ENCODE assay signal across 29 cellular contexts in the genomic region with DNA sequence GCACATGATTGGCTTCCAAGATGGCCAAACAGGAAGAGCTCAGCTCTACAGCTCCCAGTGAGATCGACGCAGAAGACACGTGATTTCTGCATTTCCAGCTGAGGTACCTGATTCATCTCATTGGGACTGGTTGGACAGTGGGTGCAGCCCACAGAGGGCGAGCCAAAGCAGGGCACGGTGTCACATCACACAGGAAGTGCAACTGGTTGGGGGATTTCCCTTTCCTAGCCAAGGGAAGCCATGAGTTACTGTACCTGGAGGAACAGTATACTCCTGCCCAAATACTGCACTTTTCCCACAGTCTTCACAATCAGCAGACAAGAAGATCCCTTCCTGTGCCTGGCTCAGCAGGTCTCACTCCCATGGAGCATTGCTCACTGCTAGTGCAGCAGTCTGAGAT.
"Had no signal": no experiment of that assay in that cellular context is flagged by ENCODE, and none has a peak within 500 bp of the region (broad histone marks: within the 10 kb centered on the region; RNA-seq: fewer than 3 reads in every experiment).

No MANE protein-coding gene starts in this region.

- FAIRE-seq: endothelial cell of umbilical vein, islet of Langerhans had no signal

- H3K9me3 ChIP-seq: gastroesophageal sphincter, prostate gland, right atrium auricular region, testis, uterus had no signal

- DNase-seq: dermis blood vessel endothelial cell; effector memory CD4-positive, alpha-beta T cell; foreskin keratinocyte; heart right ventricle; hippocampal formation; left cardiac atrium; left lung; mesendoderm; midbrain; naive thymus-derived CD4-positive, alpha-beta T cell; nucleus accumbens; stimulated activated CD4-positive, alpha-beta T cell treated with anti-CD3 and anti-CD28 coated beads, Interleukin-4, amount 100 ng/mL, for 4 hours; stimulated activated naive CD8-positive, alpha-beta T cell treated with anti-CD3 and anti-CD28 coated beads, Interleukin-15, Interleukin-2, amounts not matched to agents 100 U/mL and 50 U/mL, for 24 hours; substantia nigra; testis; upper lobe of left lung; uterus had no signal

- H3K27me3 ChIP-seq: esophagus muscularis mucosa, foreskin keratinocyte, gastroesophageal sphincter, heart right ventricle, left lung, right atrium auricular region, testis, tibial nerve, upper lobe of left lung, uterus had no signal

- H3K27ac ChIP-seq: coronary artery, esophagus muscularis mucosa, foreskin keratinocyte, gastroesophageal sphincter, heart right ventricle, left lung, prostate gland, right atrium auricular region, testis, tibial nerve, upper lobe of left lung, uterus had no signal

- H3K27me3 Mint-ChIP-seq: stimulated activated memory B cell treated with anti-CD40 and anti-IgM and Interleukin-4, amounts not matched to agents 10 μg/mL and 1 μg/mL and 100 μg/mL, for 72 hours had no signal

- H3K4me1 Mint-ChIP-seq: naive thymus-derived CD4-positive, alpha-beta T cell; nephron had no signal

- H3K4me1 ChIP-seq: esophagus muscularis mucosa, foreskin keratinocyte, gastroesophageal sphincter, heart right ventricle, left lung, prostate gland, right atrium auricular region, testis, tibial nerve, upper lobe of left lung, uterus had no signal

- H3K4me3 Mint-ChIP-seq: naive thymus-derived CD4-positive, alpha-beta T cell; nephron; stimulated activated memory B cell treated with anti-CD40 and anti-IgM and Interleukin-4, amounts not matched to agents 10 μg/mL and 1 μg/mL and 100 μg/mL, for 72 hours had no signal

- ATAC-seq: foreskin keratinocyte; gastroesophageal sphincter; heart right ventricle; left cardiac atrium; left lung; naive thymus-derived CD4-positive, alpha-beta T cell; sciatic nerve; stimulated activated memory B cell treated with anti-CD40 and anti-IgM and Interleukin-4, amounts not matched to agents 10 μg/mL and 1 μg/mL and 100 μg/mL, for 72 hours; stimulated activated naive CD8-positive, alpha-beta T cell treated with anti-CD3 and anti-CD28 coated beads, Interleukin-15, Interleukin-2, amounts not matched to agents 100 U/mL and 50 U/mL, for 24 hours had no signal

- H3K4me3 ChIP-seq: coronary artery, esophagus muscularis mucosa, gastroesophageal sphincter, heart right ventricle, left lung, prostate gland, right atrium auricular region, smooth muscle cell, testis, tibial nerve, upper lobe of left lung, uterus had no signal

- H3K27ac Mint-ChIP-seq: naive thymus-derived CD4-positive, alpha-beta T cell; nephron; stimulated activated memory B cell treated with anti-CD40 and anti-IgM and Interleukin-4, amounts not matched to agents 10 μg/mL and 1 μg/mL and 100 μg/mL, for 72 hours had no signal

- H3K36me3 ChIP-seq: esophagus muscularis mucosa, gastroesophageal sphincter, heart right ventricle, left lung, prostate gland, right atrium auricular region, tibial nerve, upper lobe of left lung, uterus had no signal
